Comparison of ENCODE assay signal across 13 cellular contexts in genomic region chr4:5706486-5707290, GRCh38. TPM values are rescaled to one million over a fixed set of nuclear protein-coding genes. Genes with fewer than 3 reads are reported as not detected.
DNase-seq lines count a peak whose midpoint lies in the region; ATAC-seq and TF ChIP-seq lines count a peak whose summit lies in the region.
"Had no signal": no experiment of that assay in that cellular context is flagged by ENCODE, and none has a peak within 500 bp of the region (broad histone marks: within the 10 kb centered on the region; RNA-seq: fewer than 3 reads in every experiment).

No MANE protein-coding gene starts in this region.

- H3K4me1 Mint-ChIP-seq in CD14-positive monocyte, result peaks cover 19% of the 10 kb centered on the region
- H3K4me1 Mint-ChIP-seq in central memory CD8-positive, alpha-beta T cell, result peaks cover 41% of the 10 kb centered on the region
- H3K4me1 Mint-ChIP-seq in naive B cell, result peaks cover 16 to 32% (median 28%) of the 10 kb centered on the region in 3 donors

- H3K9me3 Mint-ChIP-seq in CD14-positive monocyte (peaks cover 0 to 12% (median 9%) of the 10 kb centered on the region in 7 donors), naive B cell (peaks cover 0 to 25% (median 7%) of the 10 kb centered on the region in 7 donors)
- H3K9me3 Mint-ChIP-seq in central memory CD8-positive, alpha-beta T cell, result no peaks in the 10 kb centered on the region

- intact Hi-C loops in CD14-positive monocyte (cut with micrococcal nuclease), result no loop called here

- H3K27ac Mint-ChIP-seq in CD14-positive monocyte (no peak overlapping the region), naive B cell (no peak overlapping the region)
- peak overlapping the region; percentile 68 for H3K27ac Mint-ChIP-seq in central memory CD8-positive, alpha-beta T cell (ENCODE audit: low read depth)
- H3K27ac Mint-ChIP-seq: activated naive CD8-positive, alpha-beta T cell treated with anti-CD3 and anti-CD28 coated beads, Interleukin-2, amount 10 ng/mL, durations not matched to agents 7 days and 5 days had no signal

- no peak for TF ChIP-seq CTCF in CD14-positive monocyte (IDR thresholded peaks at IDR 0.05)

- in situ Hi-C loops in KBM-7 (cut with MboI; ENCODE audit: low pct_unique_long_range_greater_than_20kb, low sequenced_read_pairs), result no loop called here

- no peaks in the 10 kb centered on the region for H3K36me3 Mint-ChIP-seq in CD14-positive monocyte
- H3K36me3 Mint-ChIP-seq in central memory CD8-positive, alpha-beta T cell (ENCODE audit: insufficient read depth), result peaks cover 2% of the 10 kb centered on the region
- H3K36me3 Mint-ChIP-seq in naive B cell, result peaks cover 0 to 27% of the 10 kb centered on the region in 2 donors
- H3K36me3 Mint-ChIP-seq: activated naive CD8-positive, alpha-beta T cell treated with anti-CD3 and anti-CD28 coated beads, Interleukin-2, amount 10 ng/mL, durations not matched to agents 7 days and 5 days had no signal

- H3K27me3 Mint-ChIP-seq in CD14-positive monocyte (ENCODE audit: low read depth in 3 of 3) (peaks cover 42 to 50% (median 42%) of the 10 kb centered on the region in 3 donors), naive B cell (peaks cover 32 to 66% (median 60%) of the 10 kb centered on the region in 3 donors)
- peaks cover 42% of the 10 kb centered on the region for H3K27me3 Mint-ChIP-seq in central memory CD8-positive, alpha-beta T cell

- H3K4me3 Mint-ChIP-seq in CD14-positive monocyte (peak overlapping the region in 1 of 2 donors; percentile 82), naive B cell (peak overlapping the region in 7 of 8 donors; percentile 12 to 73 (median 45))
- peak overlapping the region; percentile 80 for H3K4me3 Mint-ChIP-seq in central memory CD8-positive, alpha-beta T cell

- DNase-seq in CD14-positive monocyte (ENCODE audit: low spot score) (peak; percentile 37), KBM-7 (peak; percentile 45), naive B cell (no peak), DMS153 treated with DMSO at 0.1 percent for 48 hours (lab: John Stamatoyannopoulos, UW; ENCODE audit: unreplicated experiment) (no peak), COLO829 (ENCODE audit: low spot score) (no peak)
- no peak for DNase-seq in central memory CD8-positive, alpha-beta T cell (ENCODE audit: low spot score in 2 of 2)
- no peak for DNase-seq in activated CD8-positive, alpha-beta memory T cell treated with anti-CD3 and anti-CD28 coated beads for 24 hours
- DNase-seq: activated naive CD8-positive, alpha-beta T cell treated with anti-CD3 and anti-CD28 coated beads, Interleukin-2, amount 10 ng/mL, durations not matched to agents 7 days and 5 days; CD8-positive, alpha-beta memory T cell; NCI-H1436; NCI-H526 treated with DMSO at 0.1 percent for 48 hours; right lobe of liver had no signal

- ATAC-seq in central memory CD8-positive, alpha-beta T cell (replicated peaks; ENCODE audit: extremely low read depth, poor library complexity, severe bottlenecking), result no peak
- ATAC-seq in naive B cell (ENCODE audit: low read depth in 2 of 2) (no peak), HG02852 (IDR thresholded peaks at IDR 0.05; ENCODE audit: unreplicated experiment) (no peak)
- ATAC-seq: right lobe of liver had no signal

RNA-seq across cellular contexts. Expression of gene EVC2, which starts 1.7 kb away (rescaled TPM):
- under 1 TPM; 0.04 to 0.08 TPM for polyA plus RNA-seq in CD14-positive monocyte
- polyA plus RNA-seq in naive B cell (ENCODE audit: low read depth in 6 of 6), result under 1 TPM in 4 of 6 donors, not detected in 2; 0.05 to 0.29 (median 0.13) TPM

RNA-seq across cellular contexts. Expression of gene EVC, which starts 4.3 kb away (rescaled TPM):
- polyA plus RNA-seq in CD14-positive monocyte, result not detected
- not detected for polyA plus RNA-seq in naive B cell (ENCODE audit: low read depth in 6 of 6)

Comparison
In these comparisons a context has a peak if more than half of its experiments do, and no peak if none do; other contexts are left out.
1. DNase-seq: peak in CD14-positive monocyte (single experiment) and KBM-7 (single experiment); none in central memory CD8-positive, alpha-beta T cell (0 of 2), naive B cell (single experiment), activated CD8-positive, alpha-beta memory T cell treated with anti-CD3 and anti-CD28 coated beads for 24 hours (single experiment), DMS153 treated with DMSO at 0.1 percent for 48 hours (single experiment) and COLO829 (single experiment).